Comparison of ENCODE assay signal across 9 cellular contexts in genomic region chr2:30915485-30915884, GRCh38.
DNase-seq lines count a peak whose midpoint lies in the region; ATAC-seq, FAIRE-seq and TF ChIP-seq lines count a peak whose summit lies in the region.
"Had no signal": no experiment of that assay in that cellular context is flagged by ENCODE, and none has a peak within 500 bp of the region (broad histone marks: within the 10 kb centered on the region; RNA-seq: fewer than 3 reads in every experiment).

No MANE protein-coding gene starts in this region.

- no peaks in the 10 kb centered on the region for H4K20me1 ChIP-seq in K562 (replicated peaks; ENCODE audit: control insufficient read depth, insufficient read depth, low read length)

- H3K9me3 ChIP-seq in K562 (replicated peaks; ENCODE audit: control insufficient read depth, insufficient read depth, low read depth, low read length) = no peaks in the 10 kb centered on the region
- H3K9me3 ChIP-seq in lower lobe of right lung = no peaks in the 10 kb centered on the region
- H3K9me3 ChIP-seq: uterus had no signal

- no peak overlapping the region for H3K9ac ChIP-seq in K562 (ENCODE audit: insufficient read depth in 1 of 2, low read depth in 2 of 2, low read length in 2 of 2)

- H3K4me3 ChIP-seq in K562 (no peak overlapping the region), lower lobe of right lung (no peak overlapping the region)
- H3K4me3 ChIP-seq: uterus had no signal

- intact Hi-C loops in K562 (cut with micrococcal nuclease) (loop anchor here (10.0 kb wide), 1 partner anchor 201 kb away; no protein-coding TSS in a partner anchor), lower lobe of right lung (cut with DNase I) (no loop called here)

- H2AFZ ChIP-seq in K562 (ENCODE audit: low read depth, low read length) = no peak overlapping the region

- TF ChIP-seq CTCF in HFFc6 (IDR thresholded peaks at IDR 0.05) (peak; percentile 21; the same call in 1 of the 2 replicates), K562 (IDR thresholded peaks at IDR 0.05 in 2 of 3, conservative IDR thresholded peaks at IDR 0.05 in 1 of 3; ENCODE audit: insufficient read depth in 2 of 3, low read depth in 1 of 3, low read length in 3 of 3) (peak; percentile 41 to 55 (median 52); a peak in 5 of 6 replicates), lower lobe of right lung (IDR thresholded peaks at IDR 0.05) (peak; percentile 43)

- H3K9me1 ChIP-seq in K562 (ENCODE audit: control insufficient read depth, insufficient read depth, low read length) = no peaks in the 10 kb centered on the region

- peak; percentile 38 for DNase-seq in COLO668 (lab: John Stamatoyannopoulos, UW; ENCODE audit: unreplicated experiment)
- DNase-seq in HFFc6 = no peak
- peak in 3 of 4 experiments; percentile 17 to 33 (median 27) for DNase-seq in K562 (ENCODE audit: extremely low read depth in 1 of 4, low spot score in 3 of 4)
- DNase-seq in lower lobe of right lung = peak; percentile 56
- DNase-seq in NK-92 treated with Interleukin-12 subunit alpha and Interleukin-12 subunit beta, amount 100 ng/mL, for 24 hours (lab: John Stamatoyannopoulos, UW) = no peak
- no peak for DNase-seq in activated CD8-positive, alpha-beta memory T cell treated with anti-CD3 and anti-CD28 coated beads, Interleukin-2, amount 10 ng/mL, durations not matched to agents 7 days and 5 days
- DNase-seq: uterus had no signal

- BruUV-seq in K562 (replicated peaks; lab: Mats Ljungman, UMichigan) = no TSS peak

- no peaks in the 10 kb centered on the region; the same call in none of the 2 replicates for H3K9me3 Mint-ChIP-seq in HFFc6
- H3K9me3 Mint-ChIP-seq in activated CD8-positive, alpha-beta memory T cell treated with anti-CD3 and anti-CD28 coated beads, Interleukin-2, amount 10 ng/mL, durations not matched to agents 7 days and 5 days (ENCODE audit: low read depth) = no peaks in the 10 kb centered on the region

- TF ChIP-seq POLR2A in K562 (conservative IDR thresholded peaks at IDR 0.05) = no peak

- H3K27me3 ChIP-seq in K562 (ENCODE audit: control insufficient read depth in 2 of 2, insufficient read depth in 2 of 2, low read length in 2 of 2) = no peaks in the 10 kb centered on the region; a peak in 1 of 5 replicates
- H3K27me3 ChIP-seq in lower lobe of right lung (ENCODE audit: low read depth) = no peaks in the 10 kb centered on the region
- H3K27me3 ChIP-seq: uterus had no signal

- POLR2A ChIA-PET in K562 (lab: Yijun Ruan, JAX) = interaction anchor here (0.6 to 0.9 kb wide), 2 partner anchors 60 to 80 kb away, joined by 3 read pairs; no protein-coding TSS in a partner anchor

- peaks cover 2% of the 10 kb centered on the region for H3K27me3 Mint-ChIP-seq in HFFc6 (ENCODE audit: insufficient read depth)
- H3K27me3 Mint-ChIP-seq in activated CD8-positive, alpha-beta memory T cell treated with anti-CD3 and anti-CD28 coated beads, Interleukin-2, amount 10 ng/mL, durations not matched to agents 7 days and 5 days = no peaks in the 10 kb centered on the region

- peak in 1 of 2 experiments; percentile 35; a peak in 1 of 4 replicates for TF ChIP-seq RAD21 in K562 (CRISPR knock-in tag; conservative IDR thresholded peaks at IDR 0.05 in 1 of 2, IDR thresholded peaks at IDR 0.05 in 1 of 2)

- no peaks in the 10 kb centered on the region for H3K79me2 ChIP-seq in K562 (ENCODE audit: control insufficient read depth, insufficient read depth, low read length)

- no peak for FAIRE-seq in K562 (lab: Jason Lieb, UNC)

- H3K27ac ChIP-seq in K562 (ENCODE audit: extremely low read depth, low read depth, low read length) (no peak overlapping the region), lower lobe of right lung (no peak overlapping the region)
- H3K27ac ChIP-seq: uterus had no signal

- in situ Hi-C loops in K562 (cut with MboI) = no loop called here

- no peaks in the 10 kb centered on the region for H3K4me1 Mint-ChIP-seq in HFFc6 (ENCODE audit: low read depth)
- H3K4me1 Mint-ChIP-seq in activated CD8-positive, alpha-beta memory T cell treated with anti-CD3 and anti-CD28 coated beads, Interleukin-2, amount 10 ng/mL, durations not matched to agents 7 days and 5 days = no peaks in the 10 kb centered on the region

- CTCF ChIA-PET in K562 (lab: Yijun Ruan, JAX; ENCODE audit: low intra/inter-chr PET ratio) = no interaction called here
- CTCF ChIA-PET in activated CD8-positive, alpha-beta memory T cell treated with anti-CD3 and anti-CD28 coated beads, Interleukin-2, amount 10 ng/mL, durations not matched to agents 7 days and 5 days (lab: Charles Lee) = no interaction called here

- peak; percentile 78 for ATAC-seq in K562
- peak; percentile 70 to 77 for ATAC-seq in lower lobe of right lung
- no peak for ATAC-seq in GM19395 (IDR thresholded peaks at IDR 0.05; ENCODE audit: unreplicated experiment)
- ATAC-seq in activated CD8-positive, alpha-beta memory T cell treated with anti-CD3 and anti-CD28 coated beads, Interleukin-2, amount 10 ng/mL, durations not matched to agents 7 days and 5 days = no peak
- no peak for ATAC-seq in GM21367 (IDR thresholded peaks at IDR 0.05; ENCODE audit: unreplicated experiment)

- no peak overlapping the region for H3K27ac Mint-ChIP-seq in HFFc6
- no peak overlapping the region for H3K27ac Mint-ChIP-seq in activated CD8-positive, alpha-beta memory T cell treated with anti-CD3 and anti-CD28 coated beads, Interleukin-2, amount 10 ng/mL, durations not matched to agents 7 days and 5 days

- H3K4me1 ChIP-seq in K562 (replicated peaks in 1 of 2; ENCODE audit: control insufficient read depth in 2 of 2, insufficient read depth in 2 of 2, low read length in 2 of 2) = no peaks in the 10 kb centered on the region
- H3K4me1 ChIP-seq in lower lobe of right lung = no peaks in the 10 kb centered on the region
- H3K4me1 ChIP-seq: uterus had no signal

- no peak overlapping the region for H3K4me2 ChIP-seq in K562 (ENCODE audit: insufficient read depth, low read length)

- H3K36me3 Mint-ChIP-seq in HFFc6 (ENCODE audit: low read depth) = no peaks in the 10 kb centered on the region
- no peaks in the 10 kb centered on the region for H3K36me3 Mint-ChIP-seq in activated CD8-positive, alpha-beta memory T cell treated with anti-CD3 and anti-CD28 coated beads, Interleukin-2, amount 10 ng/mL, durations not matched to agents 7 days and 5 days

- H3K4me3 Mint-ChIP-seq in HFFc6 = no peak overlapping the region
- H3K4me3 Mint-ChIP-seq in activated CD8-positive, alpha-beta memory T cell treated with anti-CD3 and anti-CD28 coated beads, Interleukin-2, amount 10 ng/mL, durations not matched to agents 7 days and 5 days = no peak overlapping the region

- H3K36me3 ChIP-seq in K562 (ENCODE audit: control insufficient read depth, insufficient read depth, low read length) = no peaks in the 10 kb centered on the region
- no peaks in the 10 kb centered on the region for H3K36me3 ChIP-seq in lower lobe of right lung
- H3K36me3 ChIP-seq: uterus had no signal

- WGBS in K562 (ENCODE audit: insufficient coverage, low coverage, missing lambda C conversion rate) = 0% methylated on average over 3 of the region's 3 CpGs

- no peak for TF ChIP-seq EP300 in K562 (IDR thresholded peaks at IDR 0.05; ENCODE audit: low read length)

TF ChIP-seq in K562, 482 proteins besides CTCF, POLR2A, EP300 and RAD21:
- TF ChIP-seq SMC3 (conservative IDR thresholded peaks at IDR 0.05; ENCODE audit: insufficient read depth, low read depth, low read length) = 0 out of 2 replicates have a peak, but pooled peaks have one; percentile 22
- TF ChIP-seq, protein P1, sequence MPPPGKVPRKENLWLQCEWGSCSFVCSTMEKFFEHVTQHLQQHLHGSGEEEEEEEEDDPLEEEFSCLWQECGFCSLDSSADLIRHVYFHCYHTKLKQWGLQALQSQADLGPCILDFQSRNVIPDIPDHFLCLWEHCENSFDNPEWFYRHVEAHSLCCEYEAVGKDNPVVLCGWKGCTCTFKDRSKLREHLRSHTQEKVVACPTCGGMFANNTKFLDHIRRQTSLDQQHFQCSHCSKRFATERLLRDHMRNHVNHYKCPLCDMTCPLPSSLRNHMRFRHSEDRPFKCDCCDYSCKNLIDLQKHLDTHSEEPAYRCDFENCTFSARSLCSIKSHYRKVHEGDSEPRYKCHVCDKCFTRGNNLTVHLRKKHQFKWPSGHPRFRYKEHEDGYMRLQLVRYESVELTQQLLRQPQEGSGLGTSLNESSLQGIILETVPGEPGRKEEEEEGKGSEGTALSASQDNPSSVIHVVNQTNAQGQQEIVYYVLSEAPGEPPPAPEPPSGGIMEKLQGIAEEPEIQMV (tag; conservative IDR thresholded peaks at IDR 0.05; ENCODE audit: low read depth) = no peak

Comparison
In these comparisons a context has a peak if more than half of its experiments do, and no peak if none do; other contexts are left out.
1. DNase-seq: peak in COLO668 (single experiment), K562 (3 of 4) and lower lobe of right lung (single experiment); none in HFFc6 (single experiment), NK-92 treated with Interleukin-12 subunit alpha and Interleukin-12 subunit beta, amount 100 ng/mL, for 24 hours (single experiment) and activated CD8-positive, alpha-beta memory T cell treated with anti-CD3 and anti-CD28 coated beads, Interleukin-2, amount 10 ng/mL, durations not matched to agents 7 days and 5 days (single experiment).
2. ATAC-seq: peak in K562 (single experiment) and lower lobe of right lung (2 of 2); none in GM19395 (single experiment), activated CD8-positive, alpha-beta memory T cell treated with anti-CD3 and anti-CD28 coated beads, Interleukin-2, amount 10 ng/mL, durations not matched to agents 7 days and 5 days (single experiment) and GM21367 (single experiment).
3. Peak in every context shown above with its lines, with median percentiles within 50 percentile points of each other: CTCF ChIP-seq.